Comparison of ENCODE assay signal across 1 cellular context in the genomic region with DNA sequence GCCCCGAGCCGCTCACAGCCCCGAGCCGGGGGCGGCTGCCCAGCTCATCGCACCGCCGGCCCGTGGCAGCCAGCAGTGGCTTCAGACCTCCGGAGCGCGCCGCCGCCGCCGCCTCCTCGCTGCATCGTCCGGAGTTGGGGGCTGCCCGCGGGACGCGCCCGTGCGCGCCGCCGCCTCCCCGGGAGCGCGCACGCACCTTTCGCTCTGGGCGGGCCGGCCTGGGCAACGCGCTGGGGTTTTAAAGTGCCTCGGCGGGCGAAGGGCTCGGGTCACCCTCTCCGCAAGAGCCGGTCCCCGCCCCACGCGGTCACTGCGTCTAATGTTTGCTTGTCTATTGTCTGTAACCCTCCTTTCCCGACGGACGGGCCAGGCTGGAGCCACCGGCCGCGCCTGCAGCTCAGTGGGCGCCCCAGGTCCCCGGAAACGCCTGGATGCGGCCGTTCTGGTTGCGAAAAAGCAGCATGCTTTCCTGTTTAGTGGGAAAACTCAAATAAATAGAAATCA.
TF ChIP-seq lines count a peak whose summit lies in the region.

TSS of gene RYK (minus strand) at position 143 of the 504 bp plus-strand sequence. CDS start 205 bp downstream, outside the sequence.

TF ChIP-seq in GM12878, 131 proteins besides CTCF, POLR2A, EP300 and RAD21 (continued from another document):
- TF ChIP-seq YY1 (IDR thresholded peaks at IDR 0.05; ENCODE audit: low read depth, low read length), result 0 out of 2 replicates have a peak, but pooled peaks have one; percentile 33
- no peak for TF ChIP-seq ZNF622 (IDR thresholded peaks at IDR 0.05)
- peak in 1 of 2 experiments; percentile 42; a peak in 1 of 4 replicates for TF ChIP-seq BHLHE40 (IDR thresholded peaks at IDR 0.05; ENCODE audit: borderline replicate concordance in 1 of 2, low read depth in 2 of 2, low read length in 1 of 2)
- TF ChIP-seq TAF1 (IDR thresholded peaks at IDR 0.05; ENCODE audit: borderline replicate concordance, low read depth, low read length), result peak; percentile 65; the same call in 1 of the 2 replicates
- TF ChIP-seq, protein P1, sequence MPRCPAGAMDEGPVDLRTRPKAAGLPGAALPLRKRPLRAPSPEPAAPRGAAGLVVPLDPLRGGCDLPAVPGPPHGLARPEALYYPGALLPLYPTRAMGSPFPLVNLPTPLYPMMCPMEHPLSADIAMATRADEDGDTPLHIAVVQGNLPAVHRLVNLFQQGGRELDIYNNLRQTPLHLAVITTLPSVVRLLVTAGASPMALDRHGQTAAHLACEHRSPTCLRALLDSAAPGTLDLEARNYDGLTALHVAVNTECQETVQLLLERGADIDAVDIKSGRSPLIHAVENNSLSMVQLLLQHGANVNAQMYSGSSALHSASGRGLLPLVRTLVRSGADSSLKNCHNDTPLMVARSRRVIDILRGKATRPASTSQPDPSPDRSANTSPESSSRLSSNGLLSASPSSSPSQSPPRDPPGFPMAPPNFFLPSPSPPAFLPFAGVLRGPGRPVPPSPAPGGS (IDR thresholded peaks at IDR 0.05; ENCODE audit: borderline replicate concordance, insufficient read depth, low read depth, low read length, poor library complexity, severe bottlenecking), result no peak
- TF ChIP-seq LARP7 (IDR thresholded peaks at IDR 0.05), result peak; percentile 32; the same call in 1 of the 2 replicates
- TF ChIP-seq ZNF687 (IDR thresholded peaks at IDR 0.05), result peak; percentile 66; the same call in 1 of the 2 replicates
- TF ChIP-seq E2F4 (IDR thresholded peaks at IDR 0.05; ENCODE audit: low read depth, low read length), result 0 out of 2 replicates have a peak, but pooled peaks have one; percentile 46
- TF ChIP-seq EGR1 (IDR thresholded peaks at IDR 0.05; ENCODE audit: borderline replicate concordance in 1 of 2, low read depth in 2 of 2, low read length in 2 of 2), result peak; percentile 28 to 61; a peak in 2 of 3 replicates
- TF ChIP-seq RELA (IDR thresholded peaks at IDR 0.05; ENCODE audit: borderline replicate concordance, partially characterized antibody), result peak; percentile 13
- TF ChIP-seq NR2F1 (conservative IDR thresholded peaks at IDR 0.05), result 0 out of 2 replicates have a peak, but pooled peaks have one; percentile 27
